8 cellular contexts compared by ENCODE assay signal in genomic region chr2:69828913-69829242, GRCh38. TPM values are rescaled to one million over a fixed set of nuclear protein-coding genes. Genes with fewer than 3 reads are reported as not detected.
DNase-seq lines count a peak whose midpoint lies in the region; ATAC-seq and TF ChIP-seq lines count a peak whose summit lies in the region.

No MANE protein-coding gene starts in this region.

- H4K8ac ChIP-seq in neuronal stem cell (ENCODE audit: low read depth, low read length): no peak overlapping the region

- H3K27me3 ChIP-seq in dorsolateral prefrontal cortex (no peaks in the 10 kb centered on the region), neuronal stem cell (ENCODE audit: control insufficient read depth in 3 of 3, insufficient read depth in 3 of 3, low read depth in 1 of 3, low read length in 3 of 3) (no peaks in the 10 kb centered on the region)

- no peak overlapping the region for H3K9ac ChIP-seq in neuronal stem cell (ENCODE audit: low read depth, low read length, poor library complexity)

- H3K4me2 ChIP-seq in neuronal stem cell (ENCODE audit: insufficient read depth, low read length, poor library complexity, severe bottlenecking): peak overlapping the region; percentile 75

- peaks cover 8% of the 10 kb centered on the region for H3K79me1 ChIP-seq in neuronal stem cell (ENCODE audit: low read depth, low read length)

- H3K14ac ChIP-seq in neuronal stem cell (ENCODE audit: low read length): no peak overlapping the region

- H3K36me3 ChIP-seq in neuronal stem cell (replicated peaks in 1 of 2; ENCODE audit: control insufficient read depth in 2 of 2, insufficient read depth in 2 of 2, low read length in 2 of 2): peaks cover 2 to 25% of the 10 kb centered on the region in 2 donors

- no peak overlapping the region for H4K91ac ChIP-seq in neuronal stem cell (ENCODE audit: low read depth, low read length, poor library complexity)

- no peak for DNase-seq in Jurkat, Clone E6-1 (ENCODE audit: low read depth, low spot score)
- DNase-seq in dorsolateral prefrontal cortex: no peak
- no peak for DNase-seq in neuronal stem cell (ENCODE audit: low spot score)
- DNase-seq in NCI-H69 (lab: John Stamatoyannopoulos, UW): no peak
- DNase-seq in AML-193 (lab: John Stamatoyannopoulos, UW): no peak
- DNase-seq in COR-L47 (lab: John Stamatoyannopoulos, UW): no peak

- no peak for TF ChIP-seq CTCF in dorsolateral prefrontal cortex (IDR thresholded peaks at IDR 0.05 in 54 of 56, conservative IDR thresholded peaks at IDR 0.05 in 2 of 56; ENCODE audit: low read depth in 1 of 56, partially characterized antibody in 56 of 56)

- no peak overlapping the region for H2BK15ac ChIP-seq in neuronal stem cell (ENCODE audit: low read length)

- H3K4me1 ChIP-seq in neuronal stem cell (ENCODE audit: control insufficient read depth in 2 of 2, insufficient read depth in 1 of 2, low read depth in 1 of 2, low read length in 2 of 2): peaks cover 2 to 5% of the 10 kb centered on the region in 2 donors

- no peak overlapping the region for H2BK12ac ChIP-seq in neuronal stem cell (ENCODE audit: low read length)

- peak overlapping the region; percentile 85 for H3K4me3 ChIP-seq in Jurkat, Clone E6-1 (ENCODE audit: low read length)
- H3K4me3 ChIP-seq in dorsolateral prefrontal cortex: peak overlapping the region; percentile 78 to 100 (median 98)
- peak overlapping the region; percentile 82 to 86 for H3K4me3 ChIP-seq in neuronal stem cell (ENCODE audit: low read length in 2 of 2)

- peak overlapping the region; percentile 85 for H2BK5ac ChIP-seq in neuronal stem cell (ENCODE audit: low read length)

- H3K27ac ChIP-seq in dorsolateral prefrontal cortex (peak overlapping the region; percentile 36 to 98 (median 93)), neuronal stem cell (replicated peaks; ENCODE audit: low read length) (peak overlapping the region; percentile 88)

- intact Hi-C loops in dorsolateral prefrontal cortex (cut with DNase I): loop anchor here in 1 of 2 donors (5.0 to 10.0 kb wide), 2 partner anchors 187 to 264 kb away; partner anchors contain the start of gene AAK1

- no peaks in the 10 kb centered on the region for H3K9me3 ChIP-seq in neuronal stem cell (replicated peaks in 1 of 2; ENCODE audit: control insufficient read depth in 2 of 2, insufficient read depth in 1 of 2, low read depth in 1 of 2, low read length in 2 of 2)

- H3K23ac ChIP-seq in neuronal stem cell (ENCODE audit: low read depth, low read length, poor library complexity): peak overlapping the region; percentile 98

- H2AK5ac ChIP-seq in neuronal stem cell (ENCODE audit: low read depth, low read length): no peak overlapping the region

- peak overlapping the region; percentile 98 for H2AFZ ChIP-seq in neuronal stem cell (ENCODE audit: low read length)

- H3K4ac ChIP-seq in neuronal stem cell (ENCODE audit: low read length): no peak overlapping the region

- peak overlapping the region; percentile 91 for H3K18ac ChIP-seq in neuronal stem cell (ENCODE audit: low read length)

- WGBS in neuronal stem cell (ENCODE audit: extremely low coverage in 2 of 2, insufficient read length in 2 of 2, insufficient replicate concordance in 1 of 2), 2 donors: no CpG with 5 or more reads among the region's 8 CpGs

- no peak overlapping the region for H2BK120ac ChIP-seq in neuronal stem cell (ENCODE audit: low read depth, low read length)

- peak; percentile 1 for ATAC-seq in GM21447 (IDR thresholded peaks at IDR 0.05; ENCODE audit: unreplicated experiment)
- ATAC-seq in GM21526 (IDR thresholded peaks at IDR 0.05; ENCODE audit: low FRiP score, unreplicated experiment): no peak

RNA-seq across cellular contexts. Expression of gene GMCL1, which starts 0.6 kb away (rescaled TPM):
- polyA plus RNA-seq in Jurkat, Clone E6-1 (2012; ENCODE audit: insufficient read depth, insufficient read length): 26.0 TPM
- total RNA-seq in dorsolateral prefrontal cortex: 10 to 100 TPM; 11.5 to 39.4 (median 22.1) TPM
- polyA plus RNA-seq in neuronal stem cell (2013, experiment 1 of 2): 25.9 TPM
- 31.8 TPM for polyA plus RNA-seq in neuronal stem cell (2013, experiment 2 of 2)
